24 cellular contexts compared by ENCODE assay signal in genomic region chr18:61209802-61210201, GRCh38.
"Had no signal": no experiment of that assay in that cellular context is flagged by ENCODE, and none has a peak within 500 bp of the region (broad histone marks: within the 10 kb centered on the region; RNA-seq: fewer than 3 reads in every experiment).

No MANE protein-coding gene starts in this region.

- H3K4me2 ChIP-seq: hepatocyte had no signal

- H3K27ac ChIP-seq: esophagus muscularis mucosa, gastroesophageal sphincter, hepatocyte, ovary, prostate gland, thoracic aorta, vagina had no signal

- H3K79me2 ChIP-seq: hepatocyte had no signal

- H3K4me1 ChIP-seq: esophagus muscularis mucosa, gastroesophageal sphincter, prostate gland, vagina had no signal

- FAIRE-seq: bronchial epithelial cell, colon had no signal

- DNase-seq: activated CD4-positive, alpha-beta T cell treated with anti-CD3 and anti-CD28 coated beads for 36 hours; activated CD4-positive, CD25-positive, alpha-beta regulatory T cell; activated CD8-positive, alpha-beta memory T cell treated with anti-CD3 and anti-CD28 coated beads, Interleukin-2, amount 10 ng/mL, durations not matched to agents 7 days and 5 days; activated CD8-positive, alpha-beta T cell treated with anti-CD3 and anti-CD28 coated beads, Interleukin-2, amount 10 ng/mL, durations not matched to agents 7 days and 5 days; activated naive CD8-positive, alpha-beta T cell treated with anti-CD3 and anti-CD28 coated beads, Interleukin-2, amount 50 U/mL, for 24 hours; activated T-cell treated with anti-CD3 and anti-CD28 coated beads, Interleukin-2, amount 50 U/mL, for 48 hours; amygdala; dermis blood vessel endothelial cell; effector CD4-positive, alpha-beta T cell; islet precursor cell; left cardiac atrium; left ventricle myocardium superior; mammary epithelial cell; ovary; stimulated activated CD4-positive, alpha-beta T cell treated with anti-CD3 and anti-CD28 coated beads, Interleukin-4, amount 100 ng/mL, for 1 hour; stimulated activated naive CD8-positive, alpha-beta T cell treated with anti-CD3 and anti-CD28 coated beads, Interleukin-15, Interleukin-2, amounts not matched to agents 100 U/mL and 50 U/mL, for 24 hours had no signal

- H3K9me3 ChIP-seq: gastroesophageal sphincter, prostate gland, thoracic aorta, vagina had no signal

- H3K4me3 ChIP-seq: esophagus muscularis mucosa, gastroesophageal sphincter, hepatocyte, ovary, prostate gland, thoracic aorta, vagina had no signal

- H3K36me3 ChIP-seq: esophagus muscularis mucosa, gastroesophageal sphincter, ovary, prostate gland, thoracic aorta, vagina had no signal

- H2AFZ ChIP-seq: hepatocyte had no signal

- H3K27me3 ChIP-seq: esophagus muscularis mucosa, gastroesophageal sphincter, hepatocyte, ovary, vagina had no signal
